1 cellular context compared by ENCODE assay signal in genomic region chr9:35102769-35103659, GRCh38.
TF ChIP-seq lines count a peak whose summit lies in the region.

TSS of gene STOML2 (minus strand) at chr9:35103131. CDS start at chr9:35103094, 37 bp downstream.

TF ChIP-seq in GM12878, 131 proteins besides CTCF, POLR2A, EP300 and RAD21 (continued from another document and continues in another):
- TF ChIP-seq BCLAF1 (IDR thresholded peaks at IDR 0.05): no peak
- TF ChIP-seq ZNF592 (IDR thresholded peaks at IDR 0.05): peak; percentile 46; the same call in 1 of the 2 replicates
- TF ChIP-seq SUPT20H (IDR thresholded peaks at IDR 0.05; ENCODE audit: borderline replicate concordance, control insufficient read depth, low read depth, low read length): no peak
- TF ChIP-seq CREM (IDR thresholded peaks at IDR 0.05; ENCODE audit: low read depth): peak; percentile 67
- TF ChIP-seq HDAC2 (IDR thresholded peaks at IDR 0.05): no peak
- TF ChIP-seq JUNB (IDR thresholded peaks at IDR 0.05): no peak
- peak; percentile 81 for TF ChIP-seq NR2C2 (IDR thresholded peaks at IDR 0.05; ENCODE audit: borderline replicate concordance, control insufficient read depth, insufficient read length, low read depth)
- no peak for TF ChIP-seq BRCA1 (IDR thresholded peaks at IDR 0.05; ENCODE audit: low read depth, low read length)
- peak; percentile 98 for TF ChIP-seq MXI1 (IDR thresholded peaks at IDR 0.05; ENCODE audit: low read depth, low read length)
- TF ChIP-seq TBL1XR1 (IDR thresholded peaks at IDR 0.05; ENCODE audit: low read depth, low read length): peak; percentile 87
- no peak for TF ChIP-seq USF1 (IDR thresholded peaks at IDR 0.05; ENCODE audit: borderline replicate concordance, extremely low read length, insufficient read depth, low read depth, low read length)
- TF ChIP-seq PBX3 (IDR thresholded peaks at IDR 0.05; ENCODE audit: insufficient replicate concordance, low read depth, low read length): peak; percentile 31
- TF ChIP-seq MAX (IDR thresholded peaks at IDR 0.05; ENCODE audit: low read depth, low read length): peak; percentile 85
- peak; percentile 93 for TF ChIP-seq RELB (IDR thresholded peaks at IDR 0.05; ENCODE audit: low read depth)
- no peak for TF ChIP-seq PAX8 (IDR thresholded peaks at IDR 0.05)
- no peak for TF ChIP-seq KAT2A (conservative IDR thresholded peaks at IDR 0.05; ENCODE audit: control insufficient read depth, low read depth, low read length)
- TF ChIP-seq FOXK2 (IDR thresholded peaks at IDR 0.05): peak; percentile 55; the same call in 1 of the 2 replicates
- TF ChIP-seq NKRF (conservative IDR thresholded peaks at IDR 0.05): peak; percentile 96
- peak; percentile 99 for TF ChIP-seq NR2F1 (conservative IDR thresholded peaks at IDR 0.05)
- no peak for TF ChIP-seq BACH1 (IDR thresholded peaks at IDR 0.05; ENCODE audit: borderline replicate concordance)
- TF ChIP-seq NRF1 (conservative IDR thresholded peaks at IDR 0.05; ENCODE audit: low read depth, low read length): no peak; the same call in 1 of the 2 replicates
- TF ChIP-seq WRNIP1 (IDR thresholded peaks at IDR 0.05; ENCODE audit: borderline replicate concordance, low read depth, low read length): peak; percentile 90; the same call in 1 of the 2 replicates
- peak; percentile 13; the same call in 1 of the 2 replicates for TF ChIP-seq DPF2 (IDR thresholded peaks at IDR 0.05)
- peak; percentile 26; the same call in 1 of the 2 replicates for TF ChIP-seq SPI1 (IDR thresholded peaks at IDR 0.05; ENCODE audit: borderline replicate concordance, insufficient read depth, low read depth, low read length)
- no peak for TF ChIP-seq MYB (IDR thresholded peaks at IDR 0.05; ENCODE audit: borderline replicate concordance, low read depth, low read length)
- TF ChIP-seq MTA2 (IDR thresholded peaks at IDR 0.05; ENCODE audit: low read depth): peak; percentile 83
- no peak for TF ChIP-seq ZNF622 (IDR thresholded peaks at IDR 0.05)
- TF ChIP-seq HCFC1 (IDR thresholded peaks at IDR 0.05; ENCODE audit: low read length): peak; percentile 88
- peak; percentile 92 for TF ChIP-seq PML (IDR thresholded peaks at IDR 0.05; ENCODE audit: low read length)
- no peak for TF ChIP-seq JUND (IDR thresholded peaks at IDR 0.05; ENCODE audit: low read depth, low read length)
- TF ChIP-seq MTA3 (IDR thresholded peaks at IDR 0.05; ENCODE audit: borderline replicate concordance, low read length): no peak
- TF ChIP-seq ETV6 (conservative IDR thresholded peaks at IDR 0.05 in 1 of 2, IDR thresholded peaks at IDR 0.05 in 1 of 2; ENCODE audit: borderline replicate concordance in 1 of 2, low read depth in 1 of 2): no peak; a peak in 1 of 4 replicates
- no peak for TF ChIP-seq CBX3 (IDR thresholded peaks at IDR 0.05; ENCODE audit: borderline replicate concordance, low read depth)
- TF ChIP-seq MEF2A (IDR thresholded peaks at IDR 0.05; ENCODE audit: insufficient read depth, low read depth, low read length): no peak
- TF ChIP-seq SREBF2 (IDR thresholded peaks at IDR 0.05; ENCODE audit: low read length): peak; percentile 57
- 0 out of 2 replicates have a peak, but pooled peaks have one; percentile 48 for TF ChIP-seq ATF7 (IDR thresholded peaks at IDR 0.05; ENCODE audit: low read depth)
- TF ChIP-seq E4F1 (IDR thresholded peaks at IDR 0.05; ENCODE audit: borderline replicate concordance, partially characterized antibody): peak; percentile 52
- TF ChIP-seq POLR2AphosphoS5 (IDR thresholded peaks at IDR 0.05; ENCODE audit: low read length): peak; percentile 88
- peak; percentile 87 for TF ChIP-seq IRF4 (IDR thresholded peaks at IDR 0.05; ENCODE audit: low read depth, low read length)
- TF ChIP-seq CHD2 (IDR thresholded peaks at IDR 0.05; ENCODE audit: borderline replicate concordance, low read depth, low read length): peak; percentile 91
- TF ChIP-seq BMI1 (IDR thresholded peaks at IDR 0.05; ENCODE audit: borderline replicate concordance): peak; percentile 98
- TF ChIP-seq ZSCAN29 (IDR thresholded peaks at IDR 0.05): peak; percentile 46; the same call in 1 of the 2 replicates
- peak; percentile 59; the same call in 1 of the 2 replicates for TF ChIP-seq CBFB (IDR thresholded peaks at IDR 0.05; ENCODE audit: low read depth)
- TF ChIP-seq SREBF1 (IDR thresholded peaks at IDR 0.05; ENCODE audit: low read length): peak; percentile 54
- peak; percentile 96 for TF ChIP-seq TAF1 (IDR thresholded peaks at IDR 0.05; ENCODE audit: borderline replicate concordance, low read depth, low read length)
- 0 out of 2 replicates have a peak, but pooled peaks have one; percentile 73 for TF ChIP-seq STAT3 (IDR thresholded peaks at IDR 0.05; ENCODE audit: low read depth, low read length)
- no peak for TF ChIP-seq EZH2 (IDR thresholded peaks at IDR 0.05; ENCODE audit: borderline replicate concordance, control insufficient read depth, low read depth, low read length)
- TF ChIP-seq USF2 (IDR thresholded peaks at IDR 0.05; ENCODE audit: borderline replicate concordance, low read depth, low read length): no peak
- peak; percentile 73; the same call in 1 of the 2 replicates for TF ChIP-seq CHD1 (IDR thresholded peaks at IDR 0.05; ENCODE audit: low read depth, low read length)
- TF ChIP-seq POLR2AphosphoS2 (IDR thresholded peaks at IDR 0.05; ENCODE audit: low read depth, low read length): peak; percentile 68
- TF ChIP-seq HDGF (IDR thresholded peaks at IDR 0.05): 0 out of 2 replicates have a peak, but pooled peaks have one; percentile 42
- peak; percentile 73 to 86 for TF ChIP-seq EGR1 (IDR thresholded peaks at IDR 0.05; ENCODE audit: borderline replicate concordance in 1 of 2, low read depth in 2 of 2, low read length in 2 of 2)
